15 cellular contexts compared by ENCODE assay signal in the genomic region with DNA sequence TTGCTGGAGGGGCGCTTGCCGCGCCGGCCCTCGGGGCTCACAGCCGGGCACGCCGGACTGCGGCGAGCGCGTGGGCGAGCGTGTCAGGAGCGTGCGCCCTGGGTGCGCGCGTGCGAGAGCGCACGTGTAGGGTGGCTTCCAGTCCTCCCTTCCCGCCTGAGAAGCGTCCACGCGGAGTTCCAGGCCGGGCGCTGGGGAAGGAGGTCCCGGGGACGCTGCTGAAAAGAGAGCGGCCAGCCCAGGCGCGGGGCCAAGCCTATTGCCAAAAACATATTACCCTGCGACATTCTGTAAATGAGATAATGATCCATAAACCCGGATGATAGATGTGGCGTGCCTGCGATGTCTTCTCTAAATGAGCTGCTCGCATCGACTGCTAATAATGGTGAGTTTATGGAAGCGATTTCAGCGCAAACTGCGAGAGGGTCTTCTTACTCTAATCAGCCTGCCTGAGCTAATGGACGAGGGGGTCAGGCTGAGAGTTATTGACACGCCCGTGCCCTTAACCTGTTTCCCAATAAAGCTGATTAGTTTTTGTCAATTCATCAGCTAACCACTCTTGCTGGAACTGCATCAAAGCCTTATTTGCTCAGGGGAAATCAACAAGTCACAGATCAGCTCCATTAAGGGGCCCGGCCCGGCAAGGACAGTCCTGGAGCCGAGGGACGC. TPM values are rescaled to one million over a fixed set of nuclear protein-coding genes. Genes with fewer than 3 reads are reported as not detected.
DNase-seq lines count a peak whose midpoint lies in the region; ATAC-seq and TF ChIP-seq lines count a peak whose summit lies in the region.
"Had no signal": no experiment of that assay in that cellular context is flagged by ENCODE, and none has a peak within 500 bp of the region (broad histone marks: within the 10 kb centered on the region; RNA-seq: fewer than 3 reads in every experiment).

No MANE protein-coding gene starts in this region.

- no peak overlapping the region for H2AK5ac ChIP-seq in mesendoderm (ENCODE audit: low read length)

- no peak overlapping the region for H3K27ac ChIP-seq in mesendoderm (ENCODE audit: low read depth, low read length)
- no peak overlapping the region for H3K27ac ChIP-seq in suprapubic skin

- H2BK5ac ChIP-seq in mesendoderm (ENCODE audit: low read length) = no peak overlapping the region

- H3K4me3 ChIP-seq in mesendoderm (ENCODE audit: low read length) = no peak overlapping the region
- peak overlapping the region; percentile 24 for H3K4me3 ChIP-seq in suprapubic skin

- H3K27ac Mint-ChIP-seq in activated naive CD4-positive, alpha-beta T cell treated with anti-CD3 and anti-CD28 coated beads, Interleukin-2, amount 50 U/mL, for 24 hours = no peak overlapping the region
- no peak overlapping the region for H3K27ac Mint-ChIP-seq in activated T-cell treated with anti-CD3 and anti-CD28 coated beads, Interleukin-2, amount 50 U/mL, for 72 hours
- H3K27ac Mint-ChIP-seq: dendritic cell treated with granulocyte-macrophage colony-stimulating factor and Interleukin-4, amounts not matched to agents 40 ng/mL and 50 ng/mL, for 4 days had no signal

- H4K8ac ChIP-seq in mesendoderm (ENCODE audit: low read depth, low read length) = no peak overlapping the region

- H3K18ac ChIP-seq in mesendoderm (ENCODE audit: low read length) = no peak overlapping the region

- no peak overlapping the region for H3K4ac ChIP-seq in mesendoderm (ENCODE audit: low read depth, low read length)

- no peak overlapping the region for H3K23ac ChIP-seq in mesendoderm (ENCODE audit: low read length)

- H3K9ac ChIP-seq in mesendoderm (ENCODE audit: low read length) = no peak overlapping the region

- H3K4me3 Mint-ChIP-seq in activated naive CD4-positive, alpha-beta T cell treated with anti-CD3 and anti-CD28 coated beads, Interleukin-2, amount 50 U/mL, for 24 hours = peak overlapping the region; percentile 47
- H3K4me3 Mint-ChIP-seq in activated T-cell treated with anti-CD3 and anti-CD28 coated beads, Interleukin-2, amount 50 U/mL, for 72 hours = peak overlapping the region; percentile 84 to 89
- H3K4me3 Mint-ChIP-seq: dendritic cell treated with granulocyte-macrophage colony-stimulating factor and Interleukin-4, amounts not matched to agents 40 ng/mL and 50 ng/mL, for 4 days had no signal

- peaks cover 5% of the 10 kb centered on the region for H3K4me1 ChIP-seq in mesendoderm (ENCODE audit: control insufficient read depth, low read depth, low read length)
- H3K4me1 ChIP-seq in suprapubic skin = peaks cover 44% of the 10 kb centered on the region

- H2BK120ac ChIP-seq in mesendoderm (ENCODE audit: low read depth, low read length) = no peak overlapping the region

- H3K27me3 ChIP-seq in mesendoderm (ENCODE audit: insufficient read depth, low read length, poor library complexity) = peaks cover 87% of the 10 kb centered on the region
- peaks cover 100% of the 10 kb centered on the region for H3K27me3 ChIP-seq in suprapubic skin

- peaks cover 42% of the 10 kb centered on the region for H3K27me3 Mint-ChIP-seq in activated naive CD4-positive, alpha-beta T cell treated with anti-CD3 and anti-CD28 coated beads, Interleukin-2, amount 50 U/mL, for 24 hours
- peaks cover 69% of the 10 kb centered on the region for H3K27me3 Mint-ChIP-seq in activated T-cell treated with anti-CD3 and anti-CD28 coated beads, Interleukin-2, amount 50 U/mL, for 72 hours (ENCODE audit: low read depth)

- H3K36me3 Mint-ChIP-seq in activated naive CD4-positive, alpha-beta T cell treated with anti-CD3 and anti-CD28 coated beads, Interleukin-2, amount 50 U/mL, for 24 hours = no peaks in the 10 kb centered on the region
- H3K36me3 Mint-ChIP-seq in activated T-cell treated with anti-CD3 and anti-CD28 coated beads, Interleukin-2, amount 50 U/mL, for 72 hours (ENCODE audit: insufficient read depth in 2 of 2) = no peaks in the 10 kb centered on the region

- H3K36me3 ChIP-seq in mesendoderm (ENCODE audit: control insufficient read depth, insufficient read depth, low read length) (no peaks in the 10 kb centered on the region), suprapubic skin (no peaks in the 10 kb centered on the region)

- WGBS in mesendoderm (ENCODE audit: extremely low coverage, insufficient coverage, low lambda C conversion rate) = no CpG with 5 or more reads among the region's 49 CpGs
- WGBS in suprapubic skin = 4% methylated on average over 16 of the region's 49 CpGs

- H3K9me3 ChIP-seq in suprapubic skin = no peaks in the 10 kb centered on the region

- TF ChIP-seq POLR2A in suprapubic skin (IDR thresholded peaks at IDR 0.05) = no peak

- DNase-seq in activated naive CD4-positive, alpha-beta T cell (lab: John Stamatoyannopoulos, UW) = no peak
- no peak for DNase-seq in activated T-cell treated with anti-CD3 and anti-CD28 coated beads, Interleukin-2, amount 50 U/mL, for 72 hours
- DNase-seq in mesendoderm = peak; percentile 17
- DNase-seq in suprapubic skin (ENCODE audit: low spot score in 2 of 2) = peak in 1 of 2 donors; percentile 39
- no peak for DNase-seq in NCI-H524 treated with DMSO at 0.1 percent for 48 hours (lab: John Stamatoyannopoulos, UW)
- DNase-seq in NCI-H1694 (lab: John Stamatoyannopoulos, UW) = no peak
- DNase-seq in stimulated activated CD4-positive, alpha-beta T cell treated with anti-CD3 and anti-CD28 coated beads, Interleukin-4, amount 100 ng/mL, for 4 hours = no peak
- DNase-seq: Kasumi-1; NCI-H2081; PC-3; stimulated activated CD4-positive, alpha-beta T cell treated with anti-CD3 and anti-CD28 coated beads, Interleukin-15, amount 100 ng/mL, for 24 hours; T-helper 1 cell had no signal

- no peak for TF ChIP-seq EP300 in suprapubic skin (IDR thresholded peaks at IDR 0.05)

- H3K56ac ChIP-seq in mesendoderm (ENCODE audit: low read length) = no peak overlapping the region

- no peak overlapping the region for H4K5ac ChIP-seq in mesendoderm (ENCODE audit: low read length)

- H3K4me1 Mint-ChIP-seq in activated naive CD4-positive, alpha-beta T cell treated with anti-CD3 and anti-CD28 coated beads, Interleukin-2, amount 50 U/mL, for 24 hours = peaks cover 9% of the 10 kb centered on the region
- peaks cover 39% of the 10 kb centered on the region for H3K4me1 Mint-ChIP-seq in activated T-cell treated with anti-CD3 and anti-CD28 coated beads, Interleukin-2, amount 50 U/mL, for 72 hours (ENCODE audit: low read depth)

- H3K79me1 ChIP-seq in mesendoderm (ENCODE audit: low read length) = no peaks in the 10 kb centered on the region

- no peaks in the 10 kb centered on the region for H3K79me2 ChIP-seq in mesendoderm (ENCODE audit: control insufficient read depth, insufficient read depth, low read length)

- H2BK15ac ChIP-seq in mesendoderm (replicated peaks; ENCODE audit: low read depth) = no peak overlapping the region

- no peak overlapping the region for H3K4me2 ChIP-seq in mesendoderm (ENCODE audit: low read length)

- H3K9me3 Mint-ChIP-seq in activated naive CD4-positive, alpha-beta T cell treated with anti-CD3 and anti-CD28 coated beads, Interleukin-2, amount 50 U/mL, for 24 hours = no peaks in the 10 kb centered on the region
- no peaks in the 10 kb centered on the region for H3K9me3 Mint-ChIP-seq in activated T-cell treated with anti-CD3 and anti-CD28 coated beads, Interleukin-2, amount 50 U/mL, for 72 hours
- H3K9me3 Mint-ChIP-seq: dendritic cell treated with granulocyte-macrophage colony-stimulating factor and Interleukin-4, amounts not matched to agents 40 ng/mL and 50 ng/mL, for 4 days had no signal

- no peak for TF ChIP-seq CTCF in suprapubic skin (IDR thresholded peaks at IDR 0.05)

- no peak for ATAC-seq in activated T-cell treated with anti-CD3 and anti-CD28 coated beads, Interleukin-2, amount 50 U/mL, for 72 hours (replicated peaks in 1 of 2)
- ATAC-seq: PC-3 had no signal

RNA-seq across cellular contexts. Expression of gene MNX1, which starts 8.0 kb away (rescaled TPM):
- under 1 TPM; 0.17 to 0.39 TPM for total RNA-seq in activated T-cell treated with anti-CD3 and anti-CD28 coated beads, Interleukin-2, amount 50 U/mL, for 72 hours
- 0.20 TPM for polyA plus RNA-seq in mesendoderm (2013, experiment 1 of 2)
- 0.24 TPM for polyA plus RNA-seq in mesendoderm (2013, experiment 2 of 2)
- under 1 TPM in 1 of 4 donors, not detected in 3; 0.56 TPM for total RNA-seq in suprapubic skin
- polyA plus RNA-seq: AG04450 had no signal
